Comparison of ENCODE assay signal across 8 cellular contexts in genomic region chr20:45935416-45936046, GRCh38. TPM values are rescaled to one million over a fixed set of nuclear protein-coding genes. Genes with fewer than 3 reads are reported as not detected.
DNase-seq lines count a peak whose midpoint lies in the region; ATAC-seq and TF ChIP-seq lines count a peak whose summit lies in the region.

No MANE protein-coding gene starts in this region.

- peaks cover 29% of the 10 kb centered on the region for H3K4me1 Mint-ChIP-seq in activated CD4-positive, alpha-beta memory T cell treated with anti-CD3 and anti-CD28 coated beads, Interleukin-2, amount 10 ng/mL, durations not matched to agents 7 days and 5 days

- TF ChIP-seq CTCF in GM12865 (IDR thresholded peaks at IDR 0.05; ENCODE audit: insufficient read depth, low read depth, low read length, missing control alignments) (no peak), left ventricle myocardium inferior (IDR thresholded peaks at IDR 0.05; ENCODE audit: borderline replicate concordance) (no peak), sigmoid colon (IDR thresholded peaks at IDR 0.05) (no peak)

- DNase-seq in GM12865 (ENCODE audit: low read depth) (no peak), left ventricle myocardium inferior (no peak), sigmoid colon (no peak), SKM-1 treated with dmso at 0.1 percent for 144 hours (lab: John Stamatoyannopoulos, UW; ENCODE audit: unreplicated experiment) (no peak), T1000 (lab: John Stamatoyannopoulos, UW) (no peak), NCI-H446 (lab: John Stamatoyannopoulos, UW) (no peak)
- no peak for DNase-seq in activated CD4-positive, alpha-beta memory T cell treated with anti-CD3 and anti-CD28 coated beads, Interleukin-2, amount 10 ng/mL, durations not matched to agents 7 days and 5 days

- H3K4me3 ChIP-seq in GM12865 (ENCODE audit: low read depth, low read length) (peak overlapping the region; percentile 66), left ventricle myocardium inferior (peak overlapping the region; percentile 100), sigmoid colon (peak overlapping the region; percentile 57 to 100 (median 96))

- H3K27ac Mint-ChIP-seq in activated CD4-positive, alpha-beta memory T cell treated with anti-CD3 and anti-CD28 coated beads, Interleukin-2, amount 10 ng/mL, durations not matched to agents 7 days and 5 days: peak overlapping the region; percentile 89

- H3K27ac ChIP-seq in left ventricle myocardium inferior (replicated peaks) (peak overlapping the region; percentile 100), sigmoid colon (peak overlapping the region; percentile 98 to 100 (median 100))

- peak overlapping the region; percentile 87 for H3K4me3 Mint-ChIP-seq in activated CD4-positive, alpha-beta memory T cell treated with anti-CD3 and anti-CD28 coated beads, Interleukin-2, amount 10 ng/mL, durations not matched to agents 7 days and 5 days

- H3K27me3 Mint-ChIP-seq in activated CD4-positive, alpha-beta memory T cell treated with anti-CD3 and anti-CD28 coated beads, Interleukin-2, amount 10 ng/mL, durations not matched to agents 7 days and 5 days: no peaks in the 10 kb centered on the region

- no peaks in the 10 kb centered on the region for H3K9me3 ChIP-seq in left ventricle myocardium inferior (replicated peaks)
- no peaks in the 10 kb centered on the region for H3K9me3 ChIP-seq in sigmoid colon

- 11 to 13% methylated on average over 21 of the region's 21 CpGs for WGBS in sigmoid colon, 2 donors

- POLR2A ChIA-PET in activated CD4-positive, alpha-beta memory T cell treated with anti-CD3 and anti-CD28 coated beads, Interleukin-2, amount 10 ng/mL, durations not matched to agents 7 days and 5 days (lab: Charles Lee): interaction anchor here (0.6 to 8.4 kb wide), 35 partner anchors 8 to 573 kb away, joined by 3 to 138 read pairs (median 6); partner anchors contain the start of genes ACOT8, CTSA, DNTTIP1 and NEURL2

- CTCF ChIA-PET in activated CD4-positive, alpha-beta memory T cell treated with anti-CD3 and anti-CD28 coated beads, Interleukin-2, amount 10 ng/mL, durations not matched to agents 7 days and 5 days (lab: Charles Lee): interaction anchor here (0.6 to 5.9 kb wide), 4 partner anchors 8 to 714 kb away, joined by 3 to 73 read pairs (median 4); partner anchors contain the start of genes SEMG2 and ZNF335

- H3K4me1 ChIP-seq in left ventricle myocardium inferior (peaks cover 41% of the 10 kb centered on the region), sigmoid colon (peaks cover 0 to 35% (median 22%) of the 10 kb centered on the region in 4 donors)

- no peaks in the 10 kb centered on the region for H3K27me3 ChIP-seq in left ventricle myocardium inferior (ENCODE audit: low read depth)
- H3K27me3 ChIP-seq in sigmoid colon: no peaks in the 10 kb centered on the region

- intact Hi-C loops in left ventricle myocardium inferior (cut with micrococcal nuclease) (no loop called here), sigmoid colon (cut with DNase I) (loop anchor here (1.0 to 10.0 kb wide), 4 partner anchors 37 to 571 kb away; partner anchors contain the start of genes CTSA, NEURL2, SYS1 and UBE2C)

- no peak for TF ChIP-seq EP300 in sigmoid colon (IDR thresholded peaks at IDR 0.05)

- peaks cover 33% of the 10 kb centered on the region for H3K36me3 Mint-ChIP-seq in activated CD4-positive, alpha-beta memory T cell treated with anti-CD3 and anti-CD28 coated beads, Interleukin-2, amount 10 ng/mL, durations not matched to agents 7 days and 5 days (ENCODE audit: low read depth)

- peak; percentile 61 to 66 for TF ChIP-seq POLR2A in sigmoid colon (IDR thresholded peaks at IDR 0.05)

- peak; percentile 7 for ATAC-seq in HG02852 (IDR thresholded peaks at IDR 0.05; ENCODE audit: unreplicated experiment)

- no peaks in the 10 kb centered on the region for H3K9me3 Mint-ChIP-seq in activated CD4-positive, alpha-beta memory T cell treated with anti-CD3 and anti-CD28 coated beads, Interleukin-2, amount 10 ng/mL, durations not matched to agents 7 days and 5 days

- peaks cover 36% of the 10 kb centered on the region for H3K36me3 ChIP-seq in left ventricle myocardium inferior
- peaks cover 22 to 33% (median 30%) of the 10 kb centered on the region in 4 donors for H3K36me3 ChIP-seq in sigmoid colon

RNA-seq across cellular contexts. Expression of gene PCIF1, which starts 1.0 kb away (rescaled TPM):
- total RNA-seq in activated CD4-positive, alpha-beta memory T cell treated with anti-CD3 and anti-CD28 coated beads, Interleukin-2, amount 10 ng/mL, durations not matched to agents 7 days and 5 days: 10 to 100 TPM; 44.2 to 45.7 TPM
- total RNA-seq in left ventricle myocardium inferior (21.9 TPM), sigmoid colon (10 to 100 TPM; 31.4 to 39.3 (median 32.5) TPM)
- 10 to 100 TPM; 26.4 to 37.8 (median 27.2) TPM for polyA plus RNA-seq in sigmoid colon

RNA-seq across cellular contexts. Expression of gene PLTP, which starts 23.6 kb away (rescaled TPM):
- total RNA-seq in activated CD4-positive, alpha-beta memory T cell treated with anti-CD3 and anti-CD28 coated beads, Interleukin-2, amount 10 ng/mL, durations not matched to agents 7 days and 5 days: 1 to 10 TPM; 2.8 to 3.1 TPM
- total RNA-seq in left ventricle myocardium inferior: 84.1 TPM
- total RNA-seq in sigmoid colon: 100 to 1,000 TPM in 3 of 4 donors, 10 to 100 TPM in 1; 68.7 to 296 (median 156) TPM
- 10 to 100 TPM; 36.6 to 52.0 (median 47.4) TPM for polyA plus RNA-seq in sigmoid colon

RNA-seq across cellular contexts. Expression of gene ZNF335, which starts 36.5 kb away (rescaled TPM):
- total RNA-seq in activated CD4-positive, alpha-beta memory T cell treated with anti-CD3 and anti-CD28 coated beads, Interleukin-2, amount 10 ng/mL, durations not matched to agents 7 days and 5 days: 10 to 100 TPM; 35.7 to 36.7 TPM
- total RNA-seq in left ventricle myocardium inferior: 8.1 TPM
- 10 to 100 TPM; 12.0 to 24.4 (median 14.9) TPM for total RNA-seq in sigmoid colon
- 10 to 100 TPM in 1 of 3 donors, 1 to 10 TPM in 2; 5.4 to 17.1 (median 5.5) TPM for polyA plus RNA-seq in sigmoid colon

RNA-seq across cellular contexts. Expression of gene CTSA, which starts 44.4 kb away (rescaled TPM):
- 10 to 100 TPM; 64.3 to 64.6 TPM for total RNA-seq in activated CD4-positive, alpha-beta memory T cell treated with anti-CD3 and anti-CD28 coated beads, Interleukin-2, amount 10 ng/mL, durations not matched to agents 7 days and 5 days
- total RNA-seq in left ventricle myocardium inferior (116 TPM), sigmoid colon (10 to 100 TPM; 45.7 to 79.5 (median 56.7) TPM)
- 100 to 1,000 TPM in 2 of 3 donors, 10 to 100 TPM in 1; 64.9 to 203 (median 169) TPM for polyA plus RNA-seq in sigmoid colon

RNA-seq across cellular contexts. Expression of gene NEURL2, which starts 44.5 kb away (rescaled TPM):
- total RNA-seq in activated CD4-positive, alpha-beta memory T cell treated with anti-CD3 and anti-CD28 coated beads, Interleukin-2, amount 10 ng/mL, durations not matched to agents 7 days and 5 days: 1 to 10 TPM; 1.0 to 1.6 TPM
- total RNA-seq in left ventricle myocardium inferior (7.6 TPM), sigmoid colon (10 to 100 TPM; 18.9 to 25.8 (median 20.3) TPM)
- 1 to 10 TPM; 1.8 to 4.6 (median 3.9) TPM for polyA plus RNA-seq in sigmoid colon

Comparison
In these comparisons a context has a peak if more than half of its experiments do, and no peak if none do; other contexts are left out.
1. RNA of gene PLTP, which starts 23.6 kb away (total RNA-seq): 68.7 to 296 TPM in sigmoid colon and 84.1 TPM in left ventricle myocardium inferior (single experiment); 2.8 to 3.1 TPM in activated CD4-positive, alpha-beta memory T cell treated with anti-CD3 and anti-CD28 coated beads, Interleukin-2, amount 10 ng/mL, durations not matched to agents 7 days and 5 days; every median in the first group is over 10 times any median in the second.
2. Peak in every context shown above with its lines, with median percentiles within 50 percentile points of each other: H3K4me3 ChIP-seq.